ENCODE assay signal across 8 cellular contexts in genomic region chr2:197205590-197206215, GRCh38.
DNase-seq lines count a peak whose midpoint lies in the region; ATAC-seq, FAIRE-seq and TF ChIP-seq lines count a peak whose summit lies in the region.

No MANE protein-coding gene starts in this region.

- ATAC-seq in HG02588 (IDR thresholded peaks at IDR 0.05; ENCODE audit: unreplicated experiment) = peak; percentile 69
- ATAC-seq in stimulated activated naive B cell treated with anti-CD40 and anti-IgM and Interleukin-4, amounts not matched to agents 10 μg/mL and 1 μg/mL and 100 μg/mL, for 72 hours (replicated peaks) = peak; percentile 91 to 93

- H3K27ac ChIP-seq in OCI-LY3 (ENCODE audit: low read length) = no peak overlapping the region

- no peaks in the 10 kb centered on the region for H3K27me3 Mint-ChIP-seq in brain
- H3K27me3 Mint-ChIP-seq in stimulated activated naive B cell treated with anti-CD40 and anti-IgM and Interleukin-4, amounts not matched to agents 10 μg/mL and 1 μg/mL and 100 μg/mL, for 72 hours = no peaks in the 10 kb centered on the region

- FAIRE-seq in GM12892 (lab: Jason Lieb, UNC) = peak; percentile 96

- no peak overlapping the region for H2AFZ ChIP-seq in OCI-LY3 (ENCODE audit: low read depth, low read length)

- H3K4me3 ChIP-seq in OCI-LY3 (ENCODE audit: low read length) = no peak overlapping the region

- H3K9me3 Mint-ChIP-seq in brain = peaks cover 0 to 2% (median 0%) of the 10 kb centered on the region in 5 experiments
- peaks cover 0 to 2% of the 10 kb centered on the region in 2 donors for H3K9me3 Mint-ChIP-seq in stimulated activated naive B cell treated with anti-CD40 and anti-IgM and Interleukin-4, amounts not matched to agents 10 μg/mL and 1 μg/mL and 100 μg/mL, for 72 hours

- peak overlapping the region; percentile 12; the same call in 1 of the 2 replicates for H3K9ac ChIP-seq in OCI-LY3 (ENCODE audit: low read length)

- H3K9me3 ChIP-seq in OCI-LY3 (ENCODE audit: insufficient read depth, low read length) = no peaks in the 10 kb centered on the region

- H3K4me2 ChIP-seq in OCI-LY3 (ENCODE audit: low read length) = peak overlapping the region; percentile 67

- peak overlapping the region in 3 of 5 experiments; percentile 7 to 73 (median 65) for H3K27ac Mint-ChIP-seq in brain
- H3K27ac Mint-ChIP-seq in stimulated activated naive B cell treated with anti-CD40 and anti-IgM and Interleukin-4, amounts not matched to agents 10 μg/mL and 1 μg/mL and 100 μg/mL, for 72 hours = peak overlapping the region; percentile 97

- no peak overlapping the region for H3K4me3 Mint-ChIP-seq in brain
- peak overlapping the region; percentile 67 to 70 for H3K4me3 Mint-ChIP-seq in stimulated activated naive B cell treated with anti-CD40 and anti-IgM and Interleukin-4, amounts not matched to agents 10 μg/mL and 1 μg/mL and 100 μg/mL, for 72 hours

- 0 out of 2 replicates have a peak, but pooled peaks cover 2% of the 10 kb centered on the region for H3K79me2 ChIP-seq in OCI-LY3 (ENCODE audit: low read length)

- H3K36me3 ChIP-seq in OCI-LY3 (replicated peaks; ENCODE audit: low read depth, low read length) = peaks cover 18% of the 10 kb centered on the region

- H3K36me3 Mint-ChIP-seq in brain = peaks cover 5% of the 10 kb centered on the region
- peaks cover 21 to 43% of the 10 kb centered on the region in 2 donors for H3K36me3 Mint-ChIP-seq in stimulated activated naive B cell treated with anti-CD40 and anti-IgM and Interleukin-4, amounts not matched to agents 10 μg/mL and 1 μg/mL and 100 μg/mL, for 72 hours

- peaks cover 31% of the 10 kb centered on the region for H3K4me1 Mint-ChIP-seq in brain
- H3K4me1 Mint-ChIP-seq in stimulated activated naive B cell treated with anti-CD40 and anti-IgM and Interleukin-4, amounts not matched to agents 10 μg/mL and 1 μg/mL and 100 μg/mL, for 72 hours = peaks cover 62 to 84% of the 10 kb centered on the region in 2 donors

- H3K27me3 ChIP-seq in OCI-LY3 (ENCODE audit: low read depth, low read length) = no peaks in the 10 kb centered on the region

- no peak for DNase-seq in GM12892 (ENCODE audit: insufficient read length)
- DNase-seq in stimulated activated naive B cell treated with anti-CD40 and anti-IgM and Interleukin-4, amounts not matched to agents 10 μg/mL and 1 μg/mL and 100 μg/mL, for 72 hours = peak; percentile 61
- DNase-seq in NCI-H345 (lab: John Stamatoyannopoulos, UW) = no peak
- DNase-seq in NCI-H1930 (lab: John Stamatoyannopoulos, UW) = no peak
- DNase-seq in glomerular visceral epithelial cell (ENCODE audit: extremely low spot score) = no peak

- peaks cover 49% of the 10 kb centered on the region for H3K4me1 ChIP-seq in OCI-LY3 (ENCODE audit: low read length)

- peak; percentile 28; the same call in 1 of the 2 replicates for TF ChIP-seq CTCF in OCI-LY3 (IDR thresholded peaks at IDR 0.05; ENCODE audit: low read depth, low read length)
- TF ChIP-seq CTCF in brain (conservative IDR thresholded peaks at IDR 0.05) = no peak

- H4K20me1 ChIP-seq in OCI-LY3 (ENCODE audit: insufficient read depth, low read length) = no peaks in the 10 kb centered on the region

- no peak for TF ChIP-seq POLR2A in GM12892 (IDR thresholded peaks at IDR 0.05; ENCODE audit: low read depth, low read length)

Comparison
In these comparisons a context has a peak if more than half of its experiments do, and no peak if none do; other contexts are left out.
1. H3K4me3 Mint-ChIP-seq: peak in stimulated activated naive B cell treated with anti-CD40 and anti-IgM and Interleukin-4, amounts not matched to agents 10 μg/mL and 1 μg/mL and 100 μg/mL, for 72 hours (2 of 2); none in brain (0 of 5).